In the genomic region with DNA sequence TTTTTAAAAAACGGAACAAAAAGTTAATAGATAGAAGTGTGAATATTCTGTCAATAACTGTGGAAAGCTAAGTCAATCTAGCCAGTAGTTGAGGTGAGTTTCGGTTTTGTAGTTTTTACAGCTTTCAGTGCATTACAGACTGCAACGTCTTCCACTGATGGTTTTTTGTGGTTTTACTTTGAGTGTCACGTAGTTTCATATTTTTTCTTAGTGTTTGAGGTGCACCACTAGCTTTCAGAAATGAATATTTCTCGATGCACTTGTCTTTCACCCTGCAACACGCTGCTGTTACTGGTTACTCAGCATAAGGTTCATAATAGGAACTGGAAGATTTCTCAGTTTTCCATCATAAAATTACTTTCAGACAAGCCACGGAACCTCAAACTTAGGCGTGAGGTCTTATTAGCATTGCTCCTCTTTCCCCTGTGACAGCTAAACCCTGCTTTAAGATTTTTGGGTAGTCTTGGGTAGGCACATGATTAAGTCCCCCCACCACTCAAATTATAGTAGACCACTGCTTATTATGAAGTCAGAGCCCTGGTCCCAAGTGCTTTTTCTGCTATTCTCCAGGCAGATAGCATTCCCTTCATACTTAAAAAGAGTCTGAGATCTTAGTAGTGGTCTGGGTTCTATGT, we compare ENCODE assay signal across 1 cellular context.
TF ChIP-seq lines count a peak whose summit lies in the region.

No MANE protein-coding gene starts in this region.

TF ChIP-seq in HepG2, 621 proteins besides CTCF, POLR2A, EP300 and RAD21 (continued from another document):
- TF ChIP-seq HMGXB3 (CRISPR knock-in tag; IDR thresholded peaks at IDR 0.05; ENCODE audit: borderline replicate concordance) (no peak), FOXK1 (CRISPR knock-in tag; IDR thresholded peaks at IDR 0.05; ENCODE audit: borderline replicate concordance, low read depth) (no peak), SPEN (CRISPR knock-in tag; IDR thresholded peaks at IDR 0.05; ENCODE audit: low read depth) (no peak), TARDBP (CRISPR knock-in tag; IDR thresholded peaks at IDR 0.05) (no peak), STAT6 (CRISPR knock-in tag; IDR thresholded peaks at IDR 0.05; ENCODE audit: borderline replicate concordance) (no peak), TSC22D2 (CRISPR knock-in tag; IDR thresholded peaks at IDR 0.05; ENCODE audit: borderline replicate concordance) (no peak), ZHX1 (CRISPR knock-in tag; IDR thresholded peaks at IDR 0.05; ENCODE audit: low read depth) (no peak)
TF ChIP-seq in HepG2: peak in this region for 0.
